In genomic region chr9:89812556-89813181, GRCh38 we compare ENCODE assay signal across 25 cellular contexts.
DNase-seq lines count a peak whose midpoint lies in the region; TF ChIP-seq lines count a peak whose summit lies in the region.
"Had no signal": no experiment of that assay in that cellular context is flagged by ENCODE, and none has a peak within 500 bp of the region (broad histone marks: within the 10 kb centered on the region; RNA-seq: fewer than 3 reads in every experiment).

No MANE protein-coding gene starts in this region.

- peak; percentile 13 for DNase-seq in activated CD4-positive, alpha-beta memory T cell treated with anti-CD3 and anti-CD28 coated beads, Interleukin-2, amount 10 ng/mL, durations not matched to agents 7 days and 5 days
- DNase-seq in activated CD4-positive, alpha-beta memory T cell treated with anti-CD3 and anti-CD28 coated beads for 36 hours: no peak
- DNase-seq in endodermal cell (peak; percentile 24), osteocyte (ENCODE audit: extremely low spot score, unreplicated experiment) (peak; percentile 73), vagina (ENCODE audit: extremely low spot score in 2 of 2) (peak; percentile 77 to 93), NCI-H2227 (lab: John Stamatoyannopoulos, UW; ENCODE audit: unreplicated experiment) (no peak), NCI-H345 (lab: John Stamatoyannopoulos, UW) (no peak)
- DNase-seq: CD8-positive, alpha-beta memory T cell; DMS79 treated with DMSO at 0.1 percent for 48 hours; GF-D8; H7; Karpas-422; NCI-H1092 treated with DMSO at 0.1 percent for 48 hours; NCI-H1436; NCI-H187; NCI-H2081 treated with DMSO at 0.1 percent for 48 hours; NCI-H2171; NCI-H446; NCI-H524 treated with DMSO at 0.1 percent for 48 hours; NCI-H774; PC-3; SJCRH30 had no signal

- 93 to 95% methylated on average over 5 to 10 of the region's 10 CpGs for WGBS in endodermal cell (ENCODE audit: insufficient coverage in 1 of 2, insufficient read length in 1 of 2), 2 experiments

- H3K4me1 ChIP-seq in endodermal cell (ENCODE audit: control insufficient read depth, insufficient read depth, low read length): peaks cover 3% of the 10 kb centered on the region
- peaks cover 10% of the 10 kb centered on the region for H3K4me1 ChIP-seq in vagina

- H3K9me3 ChIP-seq in endodermal cell (ENCODE audit: control insufficient read depth, low read length): no peaks in the 10 kb centered on the region
- no peaks in the 10 kb centered on the region for H3K9me3 ChIP-seq in vagina
- H3K9me3 ChIP-seq: SJCRH30 had no signal

- peaks cover 15% of the 10 kb centered on the region for H3K27me3 Mint-ChIP-seq in activated CD4-positive, alpha-beta memory T cell treated with anti-CD3 and anti-CD28 coated beads, Interleukin-2, amount 10 ng/mL, durations not matched to agents 7 days and 5 days
- no peaks in the 10 kb centered on the region for H3K27me3 Mint-ChIP-seq in activated CD4-positive, alpha-beta memory T cell treated with anti-CD3 and anti-CD28 coated beads for 36 hours
- H3K27me3 Mint-ChIP-seq in endodermal cell (ENCODE audit: insufficient read depth) (peaks cover 16% of the 10 kb centered on the region), osteocyte (ENCODE audit: unreplicated experiment) (no peaks in the 10 kb centered on the region)
- H3K27me3 Mint-ChIP-seq: B cell had no signal

- H3K4me3 ChIP-seq in endodermal cell (ENCODE audit: low read length) (no peak overlapping the region), vagina (no peak overlapping the region)
- H3K4me3 ChIP-seq: SJCRH30 had no signal

- H3K9me3 Mint-ChIP-seq in activated CD4-positive, alpha-beta memory T cell treated with anti-CD3 and anti-CD28 coated beads, Interleukin-2, amount 10 ng/mL, durations not matched to agents 7 days and 5 days: no peaks in the 10 kb centered on the region
- no peaks in the 10 kb centered on the region for H3K9me3 Mint-ChIP-seq in activated CD4-positive, alpha-beta memory T cell treated with anti-CD3 and anti-CD28 coated beads for 36 hours
- H3K9me3 Mint-ChIP-seq in endodermal cell: no peaks in the 10 kb centered on the region
- H3K9me3 Mint-ChIP-seq in osteocyte (ENCODE audit: unreplicated experiment): no peaks in the 10 kb centered on the region
- H3K9me3 Mint-ChIP-seq: CD8-positive, alpha-beta memory T cell had no signal

- no peak for TF ChIP-seq POLR2A in vagina (IDR thresholded peaks at IDR 0.05)

- H3K4me1 Mint-ChIP-seq in activated CD4-positive, alpha-beta memory T cell treated with anti-CD3 and anti-CD28 coated beads, Interleukin-2, amount 10 ng/mL, durations not matched to agents 7 days and 5 days: peaks cover 18% of the 10 kb centered on the region
- peaks cover 2% of the 10 kb centered on the region for H3K4me1 Mint-ChIP-seq in activated CD4-positive, alpha-beta memory T cell treated with anti-CD3 and anti-CD28 coated beads for 36 hours (ENCODE audit: low read depth)
- H3K4me1 Mint-ChIP-seq in endodermal cell (peaks cover 24% of the 10 kb centered on the region), osteocyte (ENCODE audit: unreplicated experiment) (peaks cover 40% of the 10 kb centered on the region)
- H3K4me1 Mint-ChIP-seq: CD8-positive, alpha-beta memory T cell had no signal

- no peaks in the 10 kb centered on the region for H3K36me3 ChIP-seq in endodermal cell (ENCODE audit: control insufficient read depth, insufficient read depth, low read length)
- H3K36me3 ChIP-seq in vagina: no peaks in the 10 kb centered on the region
- H3K36me3 ChIP-seq: SJCRH30 had no signal

- no peak overlapping the region for H3K4me3 Mint-ChIP-seq in activated CD4-positive, alpha-beta memory T cell treated with anti-CD3 and anti-CD28 coated beads, Interleukin-2, amount 10 ng/mL, durations not matched to agents 7 days and 5 days
- no peak overlapping the region for H3K4me3 Mint-ChIP-seq in activated CD4-positive, alpha-beta memory T cell treated with anti-CD3 and anti-CD28 coated beads for 36 hours
- H3K4me3 Mint-ChIP-seq in endodermal cell (no peak overlapping the region), osteocyte (ENCODE audit: unreplicated experiment) (no peak overlapping the region)
- H3K4me3 Mint-ChIP-seq: B cell; CD8-positive, alpha-beta memory T cell had no signal

- TF ChIP-seq CTCF in endodermal cell (conservative IDR thresholded peaks at IDR 0.05): no peak
- no peak for TF ChIP-seq CTCF in osteocyte (IDR thresholded peaks at IDR 0.05)
- TF ChIP-seq CTCF in vagina (IDR thresholded peaks at IDR 0.05): no peak

- POLR2A ChIA-PET in activated CD4-positive, alpha-beta memory T cell treated with anti-CD3 and anti-CD28 coated beads, Interleukin-2, amount 10 ng/mL, durations not matched to agents 7 days and 5 days (lab: Charles Lee): no interaction called here
- POLR2A ChIA-PET in activated CD4-positive, alpha-beta memory T cell treated with anti-CD3 and anti-CD28 coated beads for 36 hours (lab: Charles Lee): no interaction called here

- H3K27me3 ChIP-seq in endodermal cell (ENCODE audit: control insufficient read depth, insufficient read depth, low read length, poor library complexity, severe bottlenecking) (no peaks in the 10 kb centered on the region), vagina (no peaks in the 10 kb centered on the region)
- H3K27me3 ChIP-seq: SJCRH30 had no signal

- H3K36me3 Mint-ChIP-seq in activated CD4-positive, alpha-beta memory T cell treated with anti-CD3 and anti-CD28 coated beads, Interleukin-2, amount 10 ng/mL, durations not matched to agents 7 days and 5 days (ENCODE audit: low read depth): no peaks in the 10 kb centered on the region
- no peaks in the 10 kb centered on the region for H3K36me3 Mint-ChIP-seq in activated CD4-positive, alpha-beta memory T cell treated with anti-CD3 and anti-CD28 coated beads for 36 hours
- no peaks in the 10 kb centered on the region for H3K36me3 Mint-ChIP-seq in endodermal cell (ENCODE audit: low read depth)
- H3K36me3 Mint-ChIP-seq in osteocyte (ENCODE audit: unreplicated experiment): no peaks in the 10 kb centered on the region
- H3K36me3 Mint-ChIP-seq: CD8-positive, alpha-beta memory T cell had no signal

- CTCF ChIA-PET in activated CD4-positive, alpha-beta memory T cell treated with anti-CD3 and anti-CD28 coated beads, Interleukin-2, amount 10 ng/mL, durations not matched to agents 7 days and 5 days (lab: Charles Lee): no interaction called here
- CTCF ChIA-PET in activated CD4-positive, alpha-beta memory T cell treated with anti-CD3 and anti-CD28 coated beads for 36 hours (lab: Charles Lee): no interaction called here

- intact Hi-C loops in activated CD4-positive, alpha-beta memory T cell treated with anti-CD3 and anti-CD28 coated beads for 36 hours (cut with micrococcal nuclease): loop anchor here (10.0 kb wide), 1 partner anchor 292 kb away; no protein-coding TSS in a partner anchor
- intact Hi-C loops in vagina (cut with DNase I): no loop called here

- no peak overlapping the region for H3K9ac ChIP-seq in endodermal cell (ENCODE audit: extremely low read depth, low read length, poor library complexity, severe bottlenecking)

- H3K27ac ChIP-seq in endodermal cell (ENCODE audit: low read depth, low read length) (no peak overlapping the region), vagina (no peak overlapping the region)
- H3K27ac ChIP-seq: 22Rv1, C4-2B, SJCRH30 had no signal

- no peak overlapping the region for H3K27ac Mint-ChIP-seq in activated CD4-positive, alpha-beta memory T cell treated with anti-CD3 and anti-CD28 coated beads, Interleukin-2, amount 10 ng/mL, durations not matched to agents 7 days and 5 days
- no peak overlapping the region for H3K27ac Mint-ChIP-seq in activated CD4-positive, alpha-beta memory T cell treated with anti-CD3 and anti-CD28 coated beads for 36 hours
- H3K27ac Mint-ChIP-seq in endodermal cell: no peak overlapping the region
- H3K27ac Mint-ChIP-seq in osteocyte (ENCODE audit: unreplicated experiment): no peak overlapping the region
- H3K27ac Mint-ChIP-seq: CD8-positive, alpha-beta memory T cell had no signal

Comparison
In these comparisons a context has a peak if more than half of its experiments do, and no peak if none do; other contexts are left out.
1. DNase-seq: peak in activated CD4-positive, alpha-beta memory T cell treated with anti-CD3 and anti-CD28 coated beads, Interleukin-2, amount 10 ng/mL, durations not matched to agents 7 days and 5 days (single experiment), endodermal cell (single experiment), osteocyte (single experiment) and vagina (2 of 2); none in activated CD4-positive, alpha-beta memory T cell treated with anti-CD3 and anti-CD28 coated beads for 36 hours (single experiment), NCI-H2227 (single experiment) and NCI-H345 (single experiment).